Comparison of ENCODE assay signal across 36 cellular contexts in the genomic region with DNA sequence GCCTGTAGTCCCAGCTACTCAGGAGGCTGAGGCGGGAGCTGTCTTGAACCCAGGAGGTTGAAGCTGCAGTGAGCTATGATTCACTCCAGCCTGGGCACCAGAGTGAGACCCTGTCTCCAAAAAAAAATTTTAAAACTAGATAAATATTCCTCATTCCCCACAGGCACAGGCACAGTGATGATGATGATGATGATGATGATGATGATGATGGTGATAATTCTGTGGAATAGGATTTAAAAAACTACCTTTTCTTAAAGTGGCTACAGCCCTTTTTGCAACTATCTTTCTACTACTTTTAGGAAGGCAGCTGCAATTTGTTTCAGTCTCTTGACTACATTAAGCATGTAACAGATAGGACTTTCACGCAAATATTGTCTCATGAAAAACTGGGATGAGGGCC.
"Had no signal": no experiment of that assay in that cellular context is flagged by ENCODE, and none has a peak within 500 bp of the region (broad histone marks: within the 10 kb centered on the region; RNA-seq: fewer than 3 reads in every experiment).

No MANE protein-coding gene starts in this region.

- DNase-seq: Karpas-422, Kasumi-1, MG63, MM.1S, MV-4-11, NCI-H1048, NCI-H1092, NCI-H1092 treated with DMSO at 0.1 percent for 48 hours, NCI-H1105, NCI-H1105 treated with DMSO at 0.1 percent for 48 hours, NCI-H1417, NCI-H1417 treated with DMSO at 0.1 percent for 48 hours, NCI-H1436, NCI-H1436 treated with DMSO at 0.1 percent for 48 hours, NCI-H146, NCI-H1694, NCI-H1694 treated with DMSO at 0.1 percent for 48 hours, NCI-H187, NCI-H187 treated with DMSO at 0.1 percent for 48 hours, NCI-H1930, NCI-H2029, NCI-H2029 treated with DMSO at 0.1 percent for 48 hours, NCI-H2081, NCI-H2081 treated with DMSO at 0.1 percent for 48 hours, NCI-H2107, NCI-H2171 treated with DMSO at 0.1 percent for 48 hours, NCI-H2227 treated with DMSO at 0.1 percent for 48 hours, NCI-H226, NCI-H345, NCI-H446, NCI-H446 treated with DMSO at 0.1 percent for 48 hours, NCI-H510A, NCI-H510A treated with DMSO at 0.1 percent for 48 hours, NCI-H524, NCI-H524 treated with DMSO at 0.1 percent for 48 hours, NCI-H526 had no signal

- H3K4me3 ChIP-seq: MG63 had no signal

- H3K9me3 ChIP-seq: MG63 had no signal

- H3K36me3 ChIP-seq: MG63 had no signal

- H3K27me3 ChIP-seq: MG63 had no signal
